ENCODE assay signal across 28 cellular contexts in the genomic region with DNA sequence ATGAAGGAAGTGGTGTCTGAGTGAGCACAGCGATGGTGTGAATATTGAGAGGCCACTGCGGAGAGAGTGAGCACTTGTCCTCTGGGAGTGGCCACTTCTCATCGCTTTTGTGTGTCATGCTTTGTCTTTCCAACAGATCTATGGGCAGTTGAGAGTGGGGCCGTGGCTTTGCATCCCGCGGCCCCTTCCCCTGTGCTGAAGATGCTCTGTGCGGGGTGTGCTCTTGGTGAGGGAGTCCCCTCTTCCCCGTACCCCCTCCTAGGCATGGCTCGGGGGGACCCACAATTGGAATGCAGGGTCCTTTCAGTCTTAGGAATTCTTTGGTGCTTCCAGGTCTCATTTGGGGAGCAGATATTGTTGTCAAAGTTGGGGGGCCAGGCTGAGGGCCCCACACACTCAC.
"Had no signal": no experiment of that assay in that cellular context is flagged by ENCODE, and none has a peak within 500 bp of the region (broad histone marks: within the 10 kb centered on the region; RNA-seq: fewer than 3 reads in every experiment).

No MANE protein-coding gene starts in this region.

- H3K27me3 ChIP-seq: testis, thyroid gland, transverse colon, upper lobe of left lung had no signal

- H3K27ac ChIP-seq: left lung, lower lobe of right lung, pancreas, prostate gland, skin epidermis, stomach, testis, thyroid gland, transverse colon, upper lobe of left lung had no signal

- H3K4me1 Mint-ChIP-seq: immature natural killer cell had no signal

- H3K4me1 ChIP-seq: left lung, lower lobe of right lung, pancreas, prostate gland, stomach, testis, thyroid gland, transverse colon, upper lobe of left lung had no signal

- H3K4me3 Mint-ChIP-seq: immature natural killer cell; naive thymus-derived CD8-positive, alpha-beta T cell; nephron; stimulated activated naive B cell treated with anti-CD40 and anti-IgM and Interleukin-4, amounts not matched to agents 10 μg/mL and 1 μg/mL and 100 μg/mL, for 72 hours had no signal

- H3K36me3 Mint-ChIP-seq: immature natural killer cell; naive thymus-derived CD8-positive, alpha-beta T cell; stimulated activated naive B cell treated with anti-CD40 and anti-IgM and Interleukin-4, amounts not matched to agents 10 μg/mL and 1 μg/mL and 100 μg/mL, for 72 hours had no signal

- H3K4me3 ChIP-seq: left lung, lower lobe of right lung, pancreas, prostate gland, skin epidermis, stomach, testis, thyroid gland, transverse colon, upper lobe of left lung had no signal

- H3K27ac Mint-ChIP-seq: immature natural killer cell; nephron; stimulated activated naive B cell treated with anti-CD40 and anti-IgM and Interleukin-4, amounts not matched to agents 10 μg/mL and 1 μg/mL and 100 μg/mL, for 72 hours had no signal

- H3K36me3 ChIP-seq: left lung, lower lobe of right lung, pancreas, prostate gland, stomach, thyroid gland, transverse colon, upper lobe of left lung had no signal

- H3K9me3 ChIP-seq: left lung, lower lobe of right lung, pancreas, prostate gland, stomach, testis, thyroid gland, transverse colon, upper lobe of left lung had no signal

- H3K9me3 Mint-ChIP-seq: immature natural killer cell; naive thymus-derived CD8-positive, alpha-beta T cell; nephron; stimulated activated naive B cell treated with anti-CD40 and anti-IgM and Interleukin-4, amounts not matched to agents 10 μg/mL and 1 μg/mL and 100 μg/mL, for 72 hours had no signal

- DNase-seq: hippocampal formation; immature natural killer cell; kidney; left colon; left lung; lower lobe of right lung; mammary epithelial cell; mesenchymal stem cell; naive thymus-derived CD8-positive, alpha-beta T cell; pancreas; posterior cingulate gyrus; retina; right cardiac atrium; stimulated activated CD4-positive, alpha-beta T cell treated with anti-CD3 and anti-CD28 coated beads, Interleukin-12 subunit alpha, Interleukin-12 subunit beta, amount 100 ng/mL, for 4 hours; stimulated activated CD4-positive, alpha-beta T cell treated with anti-CD3 and anti-CD28 coated beads, Interleukin-15, amount 100 ng/mL, for 24 hours; stimulated activated CD4-positive, alpha-beta T cell treated with anti-CD3 and anti-CD28 coated beads, Interleukin-2, amount 100 ng/mL, for 24 hours; stimulated activated CD4-positive, alpha-beta T cell treated with anti-CD3 and anti-CD28 coated beads, Interleukin-4, amount 100 ng/mL, for 1 hour; stimulated activated naive B cell treated with anti-CD40 and anti-IgM and Interleukin-4, amounts not matched to agents 10 μg/mL and 1 μg/mL and 100 μg/mL, for 72 hours; stimulated activated naive CD8-positive, alpha-beta T cell treated with anti-CD3 and anti-CD28 coated beads, Interleukin-15, Interleukin-2, amounts not matched to agents 100 U/mL and 50 U/mL, for 24 hours; stomach; testis; thyroid gland; transverse colon; upper lobe of left lung had no signal

- ATAC-seq: left colon; left lung; lower lobe of right lung; naive thymus-derived CD8-positive, alpha-beta T cell; pancreas; right cardiac atrium; sciatic nerve; stimulated activated naive B cell treated with anti-CD40 and anti-IgM and Interleukin-4, amounts not matched to agents 10 μg/mL and 1 μg/mL and 100 μg/mL, for 72 hours; stimulated activated naive CD8-positive, alpha-beta T cell treated with anti-CD3 and anti-CD28 coated beads, Interleukin-15, Interleukin-2, amounts not matched to agents 100 U/mL and 50 U/mL, for 24 hours had no signal
